ENCODE assay signal across 10 cellular contexts in the genomic region with DNA sequence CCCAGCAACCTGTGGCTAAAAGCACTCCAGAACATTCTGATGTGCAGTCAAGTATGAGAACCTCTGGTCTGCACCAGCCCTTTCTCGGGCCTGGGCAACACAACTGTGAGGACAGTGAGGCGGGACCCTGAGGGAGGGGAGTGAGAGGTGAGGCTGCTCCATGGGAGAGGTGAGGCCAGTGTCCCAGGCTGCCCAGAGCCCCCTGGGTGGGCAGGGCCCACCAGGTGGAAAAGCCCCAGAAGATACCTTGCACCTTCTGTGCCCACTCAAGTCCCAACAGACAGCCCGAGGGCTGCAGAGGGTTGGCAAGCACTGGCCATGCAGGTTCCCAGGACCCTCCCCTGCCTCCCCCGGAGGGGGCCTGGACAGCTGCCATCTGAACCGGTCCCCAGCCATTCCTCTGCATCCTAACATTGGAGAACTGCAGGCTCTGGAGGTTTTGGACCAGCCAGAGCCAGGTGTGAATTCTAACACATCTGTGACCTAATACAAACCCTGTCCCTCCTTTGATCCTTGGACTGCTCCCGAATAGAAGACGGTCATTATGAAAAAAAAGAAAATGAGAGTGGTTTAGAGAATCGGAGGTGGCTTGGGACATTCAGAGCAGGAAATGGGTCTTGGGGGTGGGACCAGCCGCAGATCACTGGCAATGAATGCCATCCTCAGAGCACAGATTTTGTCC. TPM values are rescaled to one million over a fixed set of nuclear protein-coding genes. Genes with fewer than 3 reads are reported as not detected.
DNase-seq lines count a peak whose midpoint lies in the region; ATAC-seq and TF ChIP-seq lines count a peak whose summit lies in the region.
"Had no signal": no experiment of that assay in that cellular context is flagged by ENCODE, and none has a peak within 500 bp of the region (broad histone marks: within the 10 kb centered on the region; RNA-seq: fewer than 3 reads in every experiment).

No MANE protein-coding gene starts in this region.

- DNase-seq in IMR-90 (no peak), ascending aorta (ENCODE audit: low spot score in 2 of 2) (no peak), right lobe of liver (peak in 1 of 3 donors; percentile 27), SKM-1 treated with dmso at 0.1 percent for 144 hours (lab: John Stamatoyannopoulos, UW; ENCODE audit: unreplicated experiment) (no peak)
- no peak for DNase-seq in effector CD8-positive, alpha-beta T cell (lab: John Stamatoyannopoulos, UW)
- DNase-seq: DMS153, NCI-H510A had no signal

- ATAC-seq in IMR-90 (ENCODE audit: low read depth) = no peak
- no peak for ATAC-seq in right lobe of liver
- ATAC-seq in HG03378 (IDR thresholded peaks at IDR 0.05; ENCODE audit: unreplicated experiment) = no peak

- no peak overlapping the region for H3K4me2 ChIP-seq in IMR-90 (ENCODE audit: low read depth, low read length)

- H3K4me1 ChIP-seq in IMR-90 (ENCODE audit: control insufficient read depth, insufficient read depth, low read length) (peaks cover 6% of the 10 kb centered on the region), ascending aorta (peaks cover 20 to 26% of the 10 kb centered on the region in 2 donors), right lobe of liver (peaks cover 0 to 30% (median 10%) of the 10 kb centered on the region in 4 donors)
- H3K4me1 ChIP-seq: pancreas had no signal

- POLR2A ChIA-PET in IMR-90 (lab: Charles Lee; ENCODE audit: unreplicated experiment) = interaction anchor here (1.1 to 1.5 kb wide), 2 partner anchors 52 to 55 kb away, joined by 3 to 13 read pairs; no protein-coding TSS in a partner anchor

- TF ChIP-seq CTCF in IMR-90 (conservative IDR thresholded peaks at IDR 0.05; ENCODE audit: low read depth, low read length) (no peak), ascending aorta (IDR thresholded peaks at IDR 0.05) (no peak), right lobe of liver (IDR thresholded peaks at IDR 0.05) (no peak)

- H3K4me3 ChIP-seq in IMR-90 (ENCODE audit: insufficient read depth, low read depth, low read length) (no peak overlapping the region), ascending aorta (no peak overlapping the region), right lobe of liver (no peak overlapping the region)
- H3K4me3 ChIP-seq: pancreas had no signal

- no peak for TF ChIP-seq POLR2A in IMR-90 (IDR thresholded peaks at IDR 0.05; ENCODE audit: low read depth, low read length)
- no peak for TF ChIP-seq POLR2A in right lobe of liver (IDR thresholded peaks at IDR 0.05)

- H3K27ac ChIP-seq in IMR-90 (ENCODE audit: insufficient read depth, low read length) (no peak overlapping the region), ascending aorta (peak overlapping the region; percentile 79 to 83), right lobe of liver (peak overlapping the region; percentile 70 to 83 (median 77)), temporal lobe (ENCODE audit: low read depth, low read length) (peak overlapping the region; percentile 28)

- peaks cover 0 to 5% of the 10 kb centered on the region in 2 experiments; a peak in 2 of 4 replicates for H3K79me1 ChIP-seq in IMR-90 (ENCODE audit: low read depth in 1 of 2, low read length in 2 of 2)

- no peak overlapping the region for H2BK5ac ChIP-seq in IMR-90 (ENCODE audit: low read depth, low read length, poor library complexity, severe bottlenecking)

- H2AFZ ChIP-seq in IMR-90 (replicated peaks; ENCODE audit: low read length, poor library complexity) = no peak overlapping the region

- H3K36me3 ChIP-seq in IMR-90 (ENCODE audit: control insufficient read depth, insufficient read depth, low read length) (no peaks in the 10 kb centered on the region), ascending aorta (no peaks in the 10 kb centered on the region), right lobe of liver (no peaks in the 10 kb centered on the region)
- H3K36me3 ChIP-seq: pancreas had no signal

- peaks cover 6% of the 10 kb centered on the region; the same call in 1 of the 2 replicates for H3K9me1 ChIP-seq in IMR-90 (ENCODE audit: insufficient read depth, low read length)

- peak overlapping the region; percentile 51 to 67; a peak in 3 of 4 replicates for H4K8ac ChIP-seq in IMR-90 (ENCODE audit: low read depth in 2 of 2, low read length in 2 of 2)

- H2BK20ac ChIP-seq in IMR-90 (ENCODE audit: low read depth, low read length) = peak overlapping the region; percentile 60; the same call in 1 of the 2 replicates

- dilution Hi-C loops in IMR-90 (cut with HindIII; ENCODE audit: low sequenced_read_pairs, unreplicated experiment) = no loop called here

- H4K91ac ChIP-seq in IMR-90 (ENCODE audit: insufficient read depth, low read depth, low read length) = 0 out of 2 replicates have a peak overlapping the region, but pooled peaks have one; percentile 78

- intact Hi-C loops in IMR-90 (cut with micrococcal nuclease) = loop anchor here (1.0 to 10.0 kb wide), 4 partner anchors 121 to 343 kb away; partner anchors contain the start of genes CREBRF and ERGIC1
- intact Hi-C loops in ascending aorta (cut with DNase I) = loop anchor here (1.0 to 5.0 kb wide), 3 partner anchors 245 to 428 kb away; partner anchors contain the start of genes BNIP1 and RPL26L1
- intact Hi-C loops in right lobe of liver (cut with DNase I) = loop anchor here (5.0 kb wide), 2 partner anchors 218 to 223 kb away; no protein-coding TSS in a partner anchor

- no peak for TF ChIP-seq RAD21 in IMR-90 (IDR thresholded peaks at IDR 0.05; ENCODE audit: low read length)

- peak overlapping the region; percentile 96 for H2AK5ac ChIP-seq in IMR-90 (ENCODE audit: low read depth, low read length)

- H4K20me1 ChIP-seq in IMR-90 (ENCODE audit: insufficient read depth, low read length) = no peaks in the 10 kb centered on the region

- 44% methylated on average over 3 of the region's 9 CpGs; no CpG with 5 or more reads in 1 of the 2 experiments for WGBS in IMR-90 (ENCODE audit: extremely low coverage in 2 of 2, insufficient read length in 1 of 2), 2 experiments
- WGBS in right lobe of liver (ENCODE audit: insufficient coverage, low coverage, low lambda C conversion rate, missing lambda C conversion rate) = 13% methylated on average over 4 of the region's 9 CpGs

- BruUV-seq in IMR-90 (replicated peaks; lab: Mats Ljungman, UMichigan) = no TSS peak

- H2AK9ac ChIP-seq in IMR-90 (replicated peaks; ENCODE audit: low read depth, low read length, poor library complexity) = peak overlapping the region; percentile 76

- H3K9ac ChIP-seq in IMR-90 (ENCODE audit: low read depth, low read length) = no peak overlapping the region

- H3K14ac ChIP-seq in IMR-90 (replicated peaks; ENCODE audit: low read depth, low read length) = no peak overlapping the region

- H3K27me3 ChIP-seq in IMR-90 (ENCODE audit: control insufficient read depth, insufficient read depth, low read length) = no peaks in the 10 kb centered on the region
- no peaks in the 10 kb centered on the region for H3K27me3 ChIP-seq in ascending aorta
- no peaks in the 10 kb centered on the region for H3K27me3 ChIP-seq in right lobe of liver
- H3K27me3 ChIP-seq: pancreas had no signal

- no peak overlapping the region for H3K23ac ChIP-seq in IMR-90 (ENCODE audit: low read depth, low read length)

- H3K4ac ChIP-seq in IMR-90 (ENCODE audit: low read depth, low read length) = peak overlapping the region; percentile 71; the same call in 1 of the 2 replicates

- no peak overlapping the region for H4K5ac ChIP-seq in IMR-90 (ENCODE audit: low read depth, low read length)

- peak overlapping the region; percentile 98; the same call in 1 of the 3 replicates for H2BK15ac ChIP-seq in IMR-90 (ENCODE audit: low read depth, low read length)

- no peak overlapping the region for H3K18ac ChIP-seq in IMR-90 (ENCODE audit: low read depth, low read length)

- no peak overlapping the region for H3K56ac ChIP-seq in IMR-90 (ENCODE audit: extremely low read depth, insufficient read depth, low read length)

- in situ Hi-C loops in IMR-90 (cut with MboI; ENCODE audit: low sequenced_read_pairs) = loop anchor here (25.0 kb wide), 1 partner anchor 873 kb away; no protein-coding TSS in a partner anchor

- H2BK120ac ChIP-seq in IMR-90 (ENCODE audit: low read depth, low read length) = peak overlapping the region; percentile 79

- H3K9me3 ChIP-seq in IMR-90 (ENCODE audit: control insufficient read depth, insufficient read depth, low read length) (no peaks in the 10 kb centered on the region), ascending aorta (no peaks in the 10 kb centered on the region), right lobe of liver (no peaks in the 10 kb centered on the region)
- H3K9me3 ChIP-seq: pancreas had no signal

- CTCF ChIA-PET in IMR-90 (lab: Yijun Ruan, JAX) = interaction anchor here (0.6 to 1.8 kb wide), 17 partner anchors 11 to 266 kb away, joined by 3 to 25 read pairs (median 4); partner anchors contain the start of gene DUSP1

TF ChIP-seq in IMR-90, 13 proteins besides CTCF, POLR2A, EP300 and RAD21:
- TF ChIP-seq MXI1 (IDR thresholded peaks at IDR 0.05; ENCODE audit: borderline replicate concordance, low read depth, low read length) (no peak), RFX5 (IDR thresholded peaks at IDR 0.05; ENCODE audit: low read depth, low read length) (no peak), CEBPB (IDR thresholded peaks at IDR 0.05; ENCODE audit: low read depth, low read length) (no peak), RCOR1 (IDR thresholded peaks at IDR 0.05; ENCODE audit: insufficient replicate concordance, low read length) (no peak), CHD1 (IDR thresholded peaks at IDR 0.05; ENCODE audit: low read depth, low read length) (no peak)
- TF ChIP-seq, protein P1, sequence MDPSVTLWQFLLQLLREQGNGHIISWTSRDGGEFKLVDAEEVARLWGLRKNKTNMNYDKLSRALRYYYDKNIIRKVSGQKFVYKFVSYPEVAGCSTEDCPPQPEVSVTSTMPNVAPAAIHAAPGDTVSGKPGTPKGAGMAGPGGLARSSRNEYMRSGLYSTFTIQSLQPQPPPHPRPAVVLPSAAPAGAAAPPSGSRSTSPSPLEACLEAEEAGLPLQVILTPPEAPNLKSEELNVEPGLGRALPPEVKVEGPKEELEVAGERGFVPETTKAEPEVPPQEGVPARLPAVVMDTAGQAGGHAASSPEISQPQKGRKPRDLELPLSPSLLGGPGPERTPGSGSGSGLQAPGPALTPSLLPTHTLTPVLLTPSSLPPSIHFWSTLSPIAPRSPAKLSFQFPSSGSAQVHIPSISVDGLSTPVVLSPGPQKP (IDR thresholded peaks at IDR 0.05; ENCODE audit: borderline replicate concordance, low read depth, low read length) = no peak

RNA-seq across cellular contexts. Expression of gene DUSP1, which starts 57.0 kb away (rescaled TPM):
- total RNA-seq in IMR-90 (2012; rRNA removed) (304 and 320 TPM in 2 replicates), ascending aorta (3,919 TPM), right lobe of liver (100 to 1,000 TPM; 106 to 407 (median 232) TPM), temporal lobe (58.5 TPM)
- 467 and 674 TPM in 2 replicates for polyA plus RNA-seq in IMR-90 (2012; rRNA removed)
- polyA plus RNA-seq in IMR-90 (2012; cell fraction: cytosol; rRNA removed) = 405 and 1,457 TPM in 2 replicates
- polyA plus RNA-seq in IMR-90 (2012; cell fraction: nucleus; rRNA removed; ENCODE audit: low replicate concordance) = 1,904 and 1,990 TPM in 2 replicates
